ENCODE assay signal across 26 cellular contexts in genomic region chr5:172606156-172606785, GRCh38. TPM values are rescaled to one million over a fixed set of nuclear protein-coding genes. Genes with fewer than 3 reads are reported as not detected.
DNase-seq lines count a peak whose midpoint lies in the region; ATAC-seq and TF ChIP-seq lines count a peak whose summit lies in the region.
"Had no signal": no experiment of that assay in that cellular context is flagged by ENCODE, and none has a peak within 500 bp of the region (broad histone marks: within the 10 kb centered on the region; RNA-seq: fewer than 3 reads in every experiment).

No MANE protein-coding gene starts in this region.

- H3K9ac ChIP-seq in neural progenitor cell = no peak overlapping the region

- H3K9me3 Mint-ChIP-seq in CD14-positive monocyte (peaks cover 0 to 12% (median 7%) of the 10 kb centered on the region in 7 donors), neural progenitor cell (peaks cover 10% of the 10 kb centered on the region), HFFc6 (peaks cover 5% of the 10 kb centered on the region)
- H3K9me3 Mint-ChIP-seq in activated T-cell treated with anti-CD3 and anti-CD28 coated beads, Interleukin-2, amount 50 U/mL, for 24 hours = no peaks in the 10 kb centered on the region

- 59 to 79% (median 71%) methylated on average over 3 to 4 of the region's 4 CpGs for WGBS in adrenal gland, 4 donors
- 68 to 75% methylated on average over 4 of the region's 4 CpGs for WGBS in heart right ventricle, 2 donors

- H3K4me1 ChIP-seq in adrenal gland (replicated peaks in 1 of 2) (peaks cover 0 to 15% of the 10 kb centered on the region in 2 donors), heart right ventricle (peaks cover 2 to 52% (median 22%) of the 10 kb centered on the region in 9 donors), neural progenitor cell (peaks cover 27% of the 10 kb centered on the region)

- peak overlapping the region; percentile 4 for H3K4me2 ChIP-seq in neural progenitor cell

- no peak for TF ChIP-seq POLR2A in adrenal gland (IDR thresholded peaks at IDR 0.05)

- H3K4me3 ChIP-seq in adrenal gland (no peak overlapping the region), heart right ventricle (no peak overlapping the region), neural progenitor cell (no peak overlapping the region)
- H3K4me3 ChIP-seq: left lung, testis had no signal

- peak overlapping the region; percentile 19 for H2AFZ ChIP-seq in neural progenitor cell (replicated peaks)

- peaks cover 7% of the 10 kb centered on the region for H3F3A ChIP-seq in neural progenitor cell (ENCODE audit: low read depth)

- H3K27ac ChIP-seq in adrenal gland (peak overlapping the region in 4 of 5 donors; percentile 43 to 87 (median 64)), heart right ventricle (peak overlapping the region in 8 of 10 donors; percentile 34 to 96 (median 68)), neural progenitor cell (no peak overlapping the region)
- H3K27ac ChIP-seq: left lung, testis had no signal

- no peaks in the 10 kb centered on the region for H3K9me3 ChIP-seq in adrenal gland (replicated peaks in 1 of 3)
- H3K9me3 ChIP-seq in heart right ventricle = peaks cover 0 to 15% (median 0%) of the 10 kb centered on the region in 11 donors
- no peaks in the 10 kb centered on the region for H3K9me3 ChIP-seq in neural progenitor cell (ENCODE audit: low read depth)
- H3K9me3 ChIP-seq: testis had no signal

- intact Hi-C loops in CD14-positive monocyte (cut with micrococcal nuclease) (no loop called here), adrenal gland (cut with DNase I) (no loop called here), heart right ventricle (cut with DNase I) (loop anchor here in 2 of 10 donors (5.0 to 10.0 kb wide), 2 partner anchors 36 to 89 kb away; partner anchors contain the start of gene NEURL1B (in 1 of the 2))

- no peaks in the 10 kb centered on the region for H3K27me3 ChIP-seq in adrenal gland
- H3K27me3 ChIP-seq in heart right ventricle = no peaks in the 10 kb centered on the region
- no peaks in the 10 kb centered on the region for H3K27me3 ChIP-seq in neural progenitor cell
- H3K27me3 ChIP-seq: left lung, testis had no signal

- no peaks in the 10 kb centered on the region for H3K36me3 Mint-ChIP-seq in CD14-positive monocyte
- peaks cover 1% of the 10 kb centered on the region for H3K36me3 Mint-ChIP-seq in neural progenitor cell
- no peaks in the 10 kb centered on the region for H3K36me3 Mint-ChIP-seq in activated T-cell treated with anti-CD3 and anti-CD28 coated beads, Interleukin-2, amount 50 U/mL, for 24 hours (ENCODE audit: low read depth)
- no peaks in the 10 kb centered on the region for H3K36me3 Mint-ChIP-seq in HFFc6 (ENCODE audit: low read depth)
- H3K36me3 Mint-ChIP-seq: naive B cell had no signal

- H3K4me3 Mint-ChIP-seq in CD14-positive monocyte (no peak overlapping the region), neural progenitor cell (no peak overlapping the region), HFFc6 (no peak overlapping the region)
- H3K4me3 Mint-ChIP-seq in activated T-cell treated with anti-CD3 and anti-CD28 coated beads, Interleukin-2, amount 50 U/mL, for 24 hours = no peak overlapping the region
- H3K4me3 Mint-ChIP-seq: activated T-cell treated with anti-CD3 and anti-CD28 coated beads, Interleukin-2, amount 50 U/mL, for 72 hours; B cell; naive B cell had no signal

- no peak for TF ChIP-seq CTCF in CD14-positive monocyte (IDR thresholded peaks at IDR 0.05)
- no peak for TF ChIP-seq CTCF in adrenal gland (IDR thresholded peaks at IDR 0.05)
- no peak for TF ChIP-seq CTCF in heart right ventricle (IDR thresholded peaks at IDR 0.05)
- TF ChIP-seq CTCF in neural progenitor cell (IDR thresholded peaks at IDR 0.05) = no peak
- no peak for TF ChIP-seq CTCF in HFFc6 (IDR thresholded peaks at IDR 0.05)

- no peaks in the 10 kb centered on the region for H4K20me1 ChIP-seq in neural progenitor cell (ENCODE audit: low read depth)

- H3K4me1 Mint-ChIP-seq in CD14-positive monocyte (no peaks in the 10 kb centered on the region), neural progenitor cell (peaks cover 27% of the 10 kb centered on the region), HFFc6 (ENCODE audit: low read depth) (peaks cover 7% of the 10 kb centered on the region)
- H3K4me1 Mint-ChIP-seq in activated T-cell treated with anti-CD3 and anti-CD28 coated beads, Interleukin-2, amount 50 U/mL, for 24 hours (ENCODE audit: low read depth) = no peaks in the 10 kb centered on the region
- H3K4me1 Mint-ChIP-seq: B cell, naive B cell had no signal

- H3K79me2 ChIP-seq in neural progenitor cell (ENCODE audit: low read depth) = no peaks in the 10 kb centered on the region

- H3K36me3 ChIP-seq in adrenal gland (replicated peaks in 1 of 2) (no peaks in the 10 kb centered on the region), heart right ventricle (no peaks in the 10 kb centered on the region), neural progenitor cell (no peaks in the 10 kb centered on the region)
- H3K36me3 ChIP-seq: left lung had no signal

- H3K27me3 Mint-ChIP-seq in CD14-positive monocyte (ENCODE audit: low read depth in 3 of 3) (peaks cover 0 to 9% (median 9%) of the 10 kb centered on the region in 3 donors), neural progenitor cell (ENCODE audit: insufficient read depth, low read depth) (peaks cover 17% of the 10 kb centered on the region), HFFc6 (ENCODE audit: insufficient read depth) (peaks cover 36% of the 10 kb centered on the region)
- H3K27me3 Mint-ChIP-seq in activated T-cell treated with anti-CD3 and anti-CD28 coated beads, Interleukin-2, amount 50 U/mL, for 24 hours = peaks cover 12% of the 10 kb centered on the region

- ATAC-seq in heart right ventricle = peak in 6 of 8 donors; percentile 5 to 61 (median 31)
- ATAC-seq: activated T-cell treated with anti-CD3 and anti-CD28 coated beads, Interleukin-2, amount 50 U/mL, for 72 hours; left lung; Panc1 had no signal

- DNase-seq in CD14-positive monocyte (ENCODE audit: low spot score) (peak; percentile 11), adrenal gland (peak in 4 of 7 donors; percentile 27 to 70 (median 36)), heart right ventricle (peak in 1 of 2 donors; percentile 48), neural progenitor cell (ENCODE audit: low spot score) (no peak), NCI-H1930 (lab: John Stamatoyannopoulos, UW) (no peak), HFFc6 (no peak), HK-2 (ENCODE audit: unreplicated experiment) (no peak)
- DNase-seq in activated T-cell treated with anti-CD3 and anti-CD28 coated beads, Interleukin-2, amount 50 U/mL, for 24 hours = no peak
- DNase-seq: activated CD4-positive, alpha-beta T cell treated with anti-CD3 and anti-CD28 coated beads, Interleukin-2, amount 50 U/mL, for 48 hours; activated CD4-positive, CD25-positive, alpha-beta regulatory T cell treated with anti-CD3 and anti-CD28 coated beads, Interleukin-2, amount 50 U/mL, for 72 hours; activated T-cell treated with anti-CD3 and anti-CD28 coated beads, Interleukin-2, amount 50 U/mL, for 72 hours; cerebellar nuclear complex; GOT3; IMR-90; left lung; midbrain; MV-4-11; naive B cell; NCI-H146; SHP77 treated with DMSO at 0.1 percent for 48 hours; stimulated activated CD4-positive, alpha-beta T cell treated with anti-CD3 and anti-CD28 coated beads, Interleukin-1b, Interleukin-23, amount 100 ng/mL, for 48 hours; stimulated activated naive CD4-positive, alpha-beta T cell treated with Interleukin-2 at 50 U/mL for 16 hours; T-helper 2 cell; testis had no signal

- H3K27ac Mint-ChIP-seq in CD14-positive monocyte (no peak overlapping the region), neural progenitor cell (peak overlapping the region; percentile 10), HFFc6 (no peak overlapping the region)
- H3K27ac Mint-ChIP-seq in activated T-cell treated with anti-CD3 and anti-CD28 coated beads, Interleukin-2, amount 50 U/mL, for 24 hours = no peak overlapping the region
- H3K27ac Mint-ChIP-seq: activated T-cell treated with anti-CD3 and anti-CD28 coated beads, Interleukin-2, amount 50 U/mL, for 72 hours; B cell; naive B cell had no signal

RNA-seq across cellular contexts. Expression of gene NEURL1B, which starts 34.8 kb away (rescaled TPM):
- not detected for polyA plus RNA-seq in CD14-positive monocyte
- total RNA-seq in adrenal gland = 10 to 100 TPM; 26.2 to 99.9 (median 60.5) TPM
- 10 to 100 TPM in 2 of 3 donors, 1 to 10 TPM in 1; 9.8 to 17.9 (median 13.9) TPM for polyA plus RNA-seq in adrenal gland
- total RNA-seq in heart right ventricle = 10 to 100 TPM; 14.4 to 45.8 (median 21.6) TPM
- 10 to 100 TPM; 16.7 to 29.1 TPM for polyA plus RNA-seq in heart right ventricle
- total RNA-seq in neural progenitor cell (ENCODE audit: low replicate concordance) = 12.1 and 20.2 TPM in 2 replicates
- total RNA-seq in HFFc6 (2021; fragmentation: NEBNext Ultra II Directional; extraction: Animal tissue kit (Norgen Biotek cat#: 25700)) = 1 to 10 TPM; 2.0 to 8.6 (median 7.1) TPM

Comparison
In these comparisons a context has a peak if more than half of its experiments do, and no peak if none do; other contexts are left out.
1. DNase-seq: peak in CD14-positive monocyte (single experiment) and adrenal gland (4 of 7); none in neural progenitor cell (single experiment), activated T-cell treated with anti-CD3 and anti-CD28 coated beads, Interleukin-2, amount 50 U/mL, for 24 hours (single experiment), NCI-H1930 (0 of 2), HFFc6 (single experiment) and HK-2 (single experiment).